Comparison of ENCODE assay signal across 14 cellular contexts in genomic region chr20:24787071-24787470, GRCh38.
DNase-seq lines count a peak whose midpoint lies in the region; ATAC-seq and TF ChIP-seq lines count a peak whose summit lies in the region.
"Had no signal": no experiment of that assay in that cellular context is flagged by ENCODE, and none has a peak within 500 bp of the region (broad histone marks: within the 10 kb centered on the region; RNA-seq: fewer than 3 reads in every experiment).

No MANE protein-coding gene starts in this region.

- no peaks in the 10 kb centered on the region for H3K36me3 Mint-ChIP-seq in activated naive CD8-positive, alpha-beta T cell treated with anti-CD3 and anti-CD28 coated beads, Interleukin-2, amount 10 ng/mL, durations not matched to agents 7 days and 5 days
- no peaks in the 10 kb centered on the region for H3K36me3 Mint-ChIP-seq in activated naive CD8-positive, alpha-beta T cell treated with anti-CD3 and anti-CD28 coated beads, Interleukin-2, amount 50 U/mL, for 24 hours (ENCODE audit: low read depth)
- no peaks in the 10 kb centered on the region for H3K36me3 Mint-ChIP-seq in neural crest cell (ENCODE audit: low read depth)
- H3K36me3 Mint-ChIP-seq: CD4-positive, CD25-positive, alpha-beta regulatory T cell; CD8-positive, alpha-beta memory T cell had no signal

- no peaks in the 10 kb centered on the region for H3K9me2 ChIP-seq in OCI-LY7 (ENCODE audit: insufficient read depth, low read length)

- H3K27me3 Mint-ChIP-seq in activated naive CD8-positive, alpha-beta T cell treated with anti-CD3 and anti-CD28 coated beads, Interleukin-2, amount 10 ng/mL, durations not matched to agents 7 days and 5 days: peaks cover 2% of the 10 kb centered on the region
- peaks cover 3% of the 10 kb centered on the region for H3K27me3 Mint-ChIP-seq in activated naive CD8-positive, alpha-beta T cell treated with anti-CD3 and anti-CD28 coated beads, Interleukin-2, amount 50 U/mL, for 24 hours
- peaks cover 3% of the 10 kb centered on the region for H3K27me3 Mint-ChIP-seq in neural crest cell (ENCODE audit: low read depth)
- H3K27me3 Mint-ChIP-seq: CD8-positive, alpha-beta memory T cell had no signal

- CTCF ChIA-PET in OCI-LY7 (lab: Charles Lee; ENCODE audit: unreplicated experiment): no interaction called here

- TF ChIP-seq CTCF in OCI-LY7 (conservative IDR thresholded peaks at IDR 0.05; ENCODE audit: low read length) (no peak), neural crest cell (conservative IDR thresholded peaks at IDR 0.05) (no peak), transverse colon (IDR thresholded peaks at IDR 0.05) (no peak), foreskin keratinocyte (conservative IDR thresholded peaks at IDR 0.05) (no peak)

- H4K20me1 ChIP-seq in OCI-LY7 (ENCODE audit: insufficient read depth, low read length): no peaks in the 10 kb centered on the region

- H2AFZ ChIP-seq in OCI-LY7 (ENCODE audit: low read length): no peak overlapping the region

- no peaks in the 10 kb centered on the region for H3K79me2 ChIP-seq in OCI-LY7 (ENCODE audit: insufficient read depth, low read depth, low read length)

- H3K4me1 ChIP-seq in OCI-LY7 (ENCODE audit: insufficient read depth, low read length, poor library complexity, severe bottlenecking) (peaks cover 23% of the 10 kb centered on the region), transverse colon (no peaks in the 10 kb centered on the region), foreskin keratinocyte (no peaks in the 10 kb centered on the region)
- H3K4me1 ChIP-seq: Caco-2 had no signal

- no peak for TF ChIP-seq POLR2A in transverse colon (IDR thresholded peaks at IDR 0.05)

- H3K4me3 ChIP-seq in OCI-LY7 (ENCODE audit: low read depth, low read length, poor library complexity, severe bottlenecking) (no peak overlapping the region), transverse colon (no peak overlapping the region)

- POLR2A ChIA-PET in activated naive CD8-positive, alpha-beta T cell treated with anti-CD3 and anti-CD28 coated beads, Interleukin-2, amount 10 ng/mL, durations not matched to agents 7 days and 5 days (lab: Charles Lee): no interaction called here
- POLR2A ChIA-PET in OCI-LY7 (lab: Charles Lee): no interaction called here

- no peaks in the 10 kb centered on the region for H3K36me3 ChIP-seq in OCI-LY7 (ENCODE audit: insufficient read depth, low read length)
- H3K36me3 ChIP-seq in transverse colon: no peaks in the 10 kb centered on the region

- in situ Hi-C loops in transverse colon (cut with MboI; ENCODE audit: low pct_ligation_motif_present in 1 of 4, low pct_unique_long_range_greater_than_20kb in 1 of 4, low sequenced_read_pairs in 3 of 4): loop anchor here in 1 of 4 donors (25.0 kb wide), 1 partner anchor 125 kb away; no protein-coding TSS in a partner anchor

- no peak for ATAC-seq in activated naive CD8-positive, alpha-beta T cell treated with anti-CD3 and anti-CD28 coated beads, Interleukin-2, amount 10 ng/mL, durations not matched to agents 7 days and 5 days (ENCODE audit: low read depth)
- no peak for ATAC-seq in activated naive CD8-positive, alpha-beta T cell treated with anti-CD3 and anti-CD28 coated beads, Interleukin-2, amount 50 U/mL, for 24 hours
- ATAC-seq in HG03159 (IDR thresholded peaks at IDR 0.05; ENCODE audit: unreplicated experiment) (no peak), foreskin keratinocyte (no peak)

- no peak overlapping the region for H3K27ac ChIP-seq in OCI-LY7 (ENCODE audit: low read depth, low read length, poor library complexity, severe bottlenecking)
- H3K27ac ChIP-seq in transverse colon: no peak overlapping the region
- no peak overlapping the region for H3K27ac ChIP-seq in foreskin keratinocyte
- H3K27ac ChIP-seq: HL-60 had no signal

- no peak overlapping the region for H3K4me3 Mint-ChIP-seq in activated naive CD8-positive, alpha-beta T cell treated with anti-CD3 and anti-CD28 coated beads, Interleukin-2, amount 10 ng/mL, durations not matched to agents 7 days and 5 days
- H3K4me3 Mint-ChIP-seq in activated naive CD8-positive, alpha-beta T cell treated with anti-CD3 and anti-CD28 coated beads, Interleukin-2, amount 50 U/mL, for 24 hours: no peak overlapping the region
- H3K4me3 Mint-ChIP-seq in neural crest cell: no peak overlapping the region
- H3K4me3 Mint-ChIP-seq: CD4-positive, CD25-positive, alpha-beta regulatory T cell; CD8-positive, alpha-beta memory T cell; H9 had no signal

- H3K9me3 Mint-ChIP-seq in activated naive CD8-positive, alpha-beta T cell treated with anti-CD3 and anti-CD28 coated beads, Interleukin-2, amount 10 ng/mL, durations not matched to agents 7 days and 5 days: no peaks in the 10 kb centered on the region
- H3K9me3 Mint-ChIP-seq in activated naive CD8-positive, alpha-beta T cell treated with anti-CD3 and anti-CD28 coated beads, Interleukin-2, amount 50 U/mL, for 24 hours: no peaks in the 10 kb centered on the region
- H3K9me3 Mint-ChIP-seq in neural crest cell: no peaks in the 10 kb centered on the region
- H3K9me3 Mint-ChIP-seq: CD8-positive, alpha-beta memory T cell; H9 had no signal

- no peak for TF ChIP-seq EP300 in transverse colon (IDR thresholded peaks at IDR 0.05; ENCODE audit: low read depth)

- H3K9me3 ChIP-seq in OCI-LY7 (ENCODE audit: low read length) (no peaks in the 10 kb centered on the region), transverse colon (no peaks in the 10 kb centered on the region)
- H3K9me3 ChIP-seq: Caco-2 had no signal

- H3K4me2 ChIP-seq in OCI-LY7 (ENCODE audit: low read length): peak overlapping the region; percentile 45; the same call in 1 of the 2 replicates

- peak overlapping the region; percentile 25 for H3K27ac Mint-ChIP-seq in activated naive CD8-positive, alpha-beta T cell treated with anti-CD3 and anti-CD28 coated beads, Interleukin-2, amount 10 ng/mL, durations not matched to agents 7 days and 5 days
- no peak overlapping the region for H3K27ac Mint-ChIP-seq in activated naive CD8-positive, alpha-beta T cell treated with anti-CD3 and anti-CD28 coated beads, Interleukin-2, amount 50 U/mL, for 24 hours
- H3K27ac Mint-ChIP-seq in neural crest cell (ENCODE audit: unreplicated experiment): peak overlapping the region; percentile 19
- H3K27ac Mint-ChIP-seq: CD4-positive, CD25-positive, alpha-beta regulatory T cell; CD8-positive, alpha-beta memory T cell had no signal

- no TSS peak for BruUV-seq in OCI-LY7 (replicated peaks; lab: Mats Ljungman, UMichigan)

- no peak for DNase-seq in activated naive CD8-positive, alpha-beta T cell treated with anti-CD3 and anti-CD28 coated beads, Interleukin-2, amount 10 ng/mL, durations not matched to agents 7 days and 5 days
- DNase-seq in activated naive CD8-positive, alpha-beta T cell treated with anti-CD3 and anti-CD28 coated beads, Interleukin-2, amount 50 U/mL, for 24 hours: no peak
- DNase-seq in OCI-LY7 (ENCODE audit: low spot score): no peak
- DNase-seq in neural crest cell (ENCODE audit: low read depth, low spot score): no peak
- no peak for DNase-seq in transverse colon
- DNase-seq in foreskin keratinocyte: no peak
- DNase-seq: 8988T; C1 segment of cervical spinal cord; Caco-2; CD4-positive, CD25-positive, alpha-beta regulatory T cell; CD8-positive, alpha-beta memory T cell; H9 had no signal

- H3K4me1 Mint-ChIP-seq in activated naive CD8-positive, alpha-beta T cell treated with anti-CD3 and anti-CD28 coated beads, Interleukin-2, amount 10 ng/mL, durations not matched to agents 7 days and 5 days: peaks cover 21% of the 10 kb centered on the region
- no peaks in the 10 kb centered on the region for H3K4me1 Mint-ChIP-seq in activated naive CD8-positive, alpha-beta T cell treated with anti-CD3 and anti-CD28 coated beads, Interleukin-2, amount 50 U/mL, for 24 hours
- no peaks in the 10 kb centered on the region for H3K4me1 Mint-ChIP-seq in neural crest cell
- H3K4me1 Mint-ChIP-seq: CD4-positive, CD25-positive, alpha-beta regulatory T cell had no signal

- WGBS in transverse colon (ENCODE audit: low coverage in 1 of 2), 2 donors: 92% methylated on average over 10 of the region's 10 CpGs; no CpG with 5 or more reads in 1 of the 2 donors

- H3K27me3 ChIP-seq in transverse colon (no peaks in the 10 kb centered on the region), foreskin keratinocyte (no peaks in the 10 kb centered on the region)

- intact Hi-C loops in OCI-LY7 (cut with micrococcal nuclease; ENCODE audit: unreplicated experiment) (loop anchor here (10.0 kb wide), 1 partner anchor 252 kb away; no protein-coding TSS in a partner anchor), transverse colon (cut with DNase I; ENCODE audit: low total_unique reads) (no loop called here)
